Comparison of ENCODE assay signal across 12 cellular contexts in the genomic region with DNA sequence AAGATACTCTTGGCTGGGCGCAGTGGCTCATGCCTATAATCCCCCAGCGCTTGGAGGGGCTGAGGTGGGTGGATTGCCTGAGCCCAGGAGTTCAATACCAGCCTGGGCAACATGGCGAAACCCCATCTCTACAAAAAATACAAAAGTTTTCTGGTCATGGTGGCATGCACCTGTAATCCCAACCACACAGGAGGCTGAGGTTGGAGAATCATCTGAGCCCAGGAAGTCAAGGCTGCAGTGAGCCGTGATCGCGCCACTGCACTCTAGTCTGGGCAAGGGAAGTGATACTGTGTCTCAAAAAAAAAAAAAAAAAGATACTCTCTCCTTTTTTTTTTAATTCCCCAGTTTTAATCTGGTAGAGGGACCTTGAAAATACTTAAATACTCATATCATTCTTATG. TPM values are rescaled to one million over a fixed set of nuclear protein-coding genes. Genes with fewer than 3 reads are reported as not detected.
DNase-seq lines count a peak whose midpoint lies in the region; ATAC-seq and TF ChIP-seq lines count a peak whose summit lies in the region.
"Had no signal": no experiment of that assay in that cellular context is flagged by ENCODE, and none has a peak within 500 bp of the region (broad histone marks: within the 10 kb centered on the region; RNA-seq: fewer than 3 reads in every experiment).

No MANE protein-coding gene starts in this region.

- H3K9me3 ChIP-seq in cardiac muscle cell (ENCODE audit: low read depth) (no peaks in the 10 kb centered on the region), MM.1S (replicated peaks; ENCODE audit: insufficient read depth, low read length) (no peaks in the 10 kb centered on the region)
- H3K9me3 ChIP-seq: vagina had no signal

- H3K4me2 ChIP-seq in MM.1S (ENCODE audit: low read depth, low read length): no peak overlapping the region

- H3K36me3 ChIP-seq in cardiac muscle cell: no peaks in the 10 kb centered on the region
- H3K36me3 ChIP-seq in MM.1S (replicated peaks; ENCODE audit: insufficient read depth, low read length): no peaks in the 10 kb centered on the region
- H3K36me3 ChIP-seq: heart left ventricle, vagina had no signal

- H3K9ac ChIP-seq in MM.1S (ENCODE audit: low read length): no peak overlapping the region

- no peak overlapping the region for H3K4me3 ChIP-seq in cardiac muscle cell
- no peak overlapping the region for H3K4me3 ChIP-seq in MM.1S (ENCODE audit: low read length)
- H3K4me3 ChIP-seq: heart left ventricle, vagina had no signal

- H3K79me2 ChIP-seq in MM.1S (ENCODE audit: low read length): peaks cover 69% of the 10 kb centered on the region

- no peak overlapping the region for H2AFZ ChIP-seq in MM.1S (ENCODE audit: low read length)

- intact Hi-C loops in cardiac septum (cut with DNase I): no loop called here

- no peak overlapping the region for H3K27ac Mint-ChIP-seq in stimulated activated naive CD8-positive, alpha-beta T cell treated with anti-CD3 and anti-CD28 coated beads, Interleukin-15, amount 100 ng/mL, for 72 hours

- H4K20me1 ChIP-seq in MM.1S (ENCODE audit: insufficient read depth, low read length): no peaks in the 10 kb centered on the region

- H3K9me3 Mint-ChIP-seq in stimulated activated naive CD8-positive, alpha-beta T cell treated with anti-CD3 and anti-CD28 coated beads, Interleukin-15, amount 100 ng/mL, for 72 hours: no peaks in the 10 kb centered on the region

- peaks cover 71% of the 10 kb centered on the region for H3K4me1 Mint-ChIP-seq in stimulated activated naive CD8-positive, alpha-beta T cell treated with anti-CD3 and anti-CD28 coated beads, Interleukin-15, amount 100 ng/mL, for 72 hours

- no peaks in the 10 kb centered on the region for H3K27me3 ChIP-seq in cardiac muscle cell
- H3K27me3 ChIP-seq in MM.1S (replicated peaks; ENCODE audit: insufficient read depth, low read length): no peaks in the 10 kb centered on the region
- H3K27me3 ChIP-seq: heart left ventricle, vagina had no signal

- H3K27me3 Mint-ChIP-seq in stimulated activated naive CD8-positive, alpha-beta T cell treated with anti-CD3 and anti-CD28 coated beads, Interleukin-15, amount 100 ng/mL, for 72 hours: peaks cover 20% of the 10 kb centered on the region

- TF ChIP-seq CTCF in cardiac muscle cell (IDR thresholded peaks at IDR 0.05; ENCODE audit: low read depth, low read length) (no peak), MM.1S (IDR thresholded peaks at IDR 0.05; ENCODE audit: low read length) (no peak)

- H3K9me2 ChIP-seq in MM.1S (replicated peaks; ENCODE audit: insufficient read depth, low read length): no peaks in the 10 kb centered on the region

- H3K4me3 Mint-ChIP-seq in stimulated activated naive CD8-positive, alpha-beta T cell treated with anti-CD3 and anti-CD28 coated beads, Interleukin-15, amount 100 ng/mL, for 72 hours: peak overlapping the region; percentile 4 to 61

- H3K27ac ChIP-seq in cardiac muscle cell (peak overlapping the region; percentile 97), MM.1S (ENCODE audit: low read length) (no peak overlapping the region)

- DNase-seq in cardiac muscle cell (ENCODE audit: low read depth in 1 of 2, low spot score in 1 of 2) (no peak), cardiac septum (ENCODE audit: low spot score) (no peak), MM.1S (peak; percentile 7), Kasumi-1 (lab: John Stamatoyannopoulos, UW) (no peak), NCI-H510A (lab: John Stamatoyannopoulos, UW) (no peak), NCI-H2196 (lab: John Stamatoyannopoulos, UW; ENCODE audit: unreplicated experiment) (no peak)
- no peak for DNase-seq in stimulated activated naive CD8-positive, alpha-beta T cell treated with anti-CD3 and anti-CD28 coated beads, Interleukin-15, amount 100 ng/mL, for 72 hours
- DNase-seq: cerebellar nuclear complex had no signal

- H3F3A ChIP-seq in MM.1S (ENCODE audit: insufficient read depth, low read length): no peaks in the 10 kb centered on the region

- ATAC-seq in HG02759 (IDR thresholded peaks at IDR 0.05; ENCODE audit: unreplicated experiment): peak; percentile 58
- no peak for ATAC-seq in stimulated activated naive CD8-positive, alpha-beta T cell treated with anti-CD3 and anti-CD28 coated beads, Interleukin-15, amount 100 ng/mL, for 72 hours
- ATAC-seq: Panc1 had no signal

- H3K4me1 ChIP-seq in cardiac muscle cell (ENCODE audit: low read depth) (peaks cover 27% of the 10 kb centered on the region), MM.1S (ENCODE audit: low read length) (peaks cover 19% of the 10 kb centered on the region)

RNA-seq across cellular contexts. Expression of a gene that starts 15.0 kb away (rescaled TPM):
- total RNA-seq in cardiac muscle cell (6.4 and 14.8 TPM in 2 replicates), cardiac septum (15.2 TPM)
- 5.7 and 11.8 TPM in 2 replicates for polyA plus RNA-seq in cardiac muscle cell
